19 cellular contexts compared by ENCODE assay signal in genomic region chr9:82584349-82584846, GRCh38.
"Had no signal": no experiment of that assay in that cellular context is flagged by ENCODE, and none has a peak within 500 bp of the region (broad histone marks: within the 10 kb centered on the region; RNA-seq: fewer than 3 reads in every experiment).

No MANE protein-coding gene starts in this region.

- H3K27ac ChIP-seq: cardiac muscle cell, dorsolateral prefrontal cortex, gastroesophageal sphincter, heart right ventricle, prostate gland, upper lobe of left lung had no signal

- H3K36me3 Mint-ChIP-seq: memory B cell; natural killer cell treated with Interleukin-12 subunit alpha and Interleukin-12 subunit beta and Interleukin-15 and Interleukin-18, amount 100 ng/mL, for 72 hours had no signal

- H3K27me3 Mint-ChIP-seq: activated CD4-positive, alpha-beta T cell treated with anti-CD3 and anti-CD28 coated beads, Interleukin-2, amount 10 ng/mL, durations not matched to agents 7 days and 5 days; natural killer cell treated with Interleukin-12 subunit alpha and Interleukin-12 subunit beta and Interleukin-15 and Interleukin-18, amount 100 ng/mL, for 72 hours; stimulated activated naive CD8-positive, alpha-beta T cell treated with anti-CD3 and anti-CD28 coated beads, Interleukin-15, amount 100 ng/mL, for 72 hours had no signal

- H3K27ac Mint-ChIP-seq: activated CD4-positive, alpha-beta T cell treated with anti-CD3 and anti-CD28 coated beads, Interleukin-2, amount 10 ng/mL, durations not matched to agents 7 days and 5 days; memory B cell; natural killer cell treated with Interleukin-12 subunit alpha and Interleukin-12 subunit beta and Interleukin-15 and Interleukin-18, amount 100 ng/mL, for 72 hours; stimulated activated naive CD8-positive, alpha-beta T cell treated with anti-CD3 and anti-CD28 coated beads, Interleukin-15, amount 100 ng/mL, for 72 hours; T-helper 2 cell treated with Interferon-gamma antibody and Interleukin-4, amounts not matched to agents 5 μg/mL and 100 μg/mL, for 36 hours had no signal

- H3K27me3 ChIP-seq: cardiac muscle cell, dorsolateral prefrontal cortex, gastroesophageal sphincter, heart right ventricle, upper lobe of left lung had no signal

- H3K36me3 ChIP-seq: cardiac muscle cell, gastroesophageal sphincter, heart right ventricle, prostate gland, upper lobe of left lung had no signal

- H3K4me2 ChIP-seq: smooth muscle cell had no signal

- H3K4me3 ChIP-seq: cardiac muscle cell, dorsolateral prefrontal cortex, gastroesophageal sphincter, heart right ventricle, prostate gland, smooth muscle cell, upper lobe of left lung had no signal

- ATAC-seq: gastroesophageal sphincter; heart right ventricle; left ventricle myocardium superior; natural killer cell treated with Interleukin-12 subunit alpha and Interleukin-12 subunit beta and Interleukin-15 and Interleukin-18, amount 100 ng/mL, for 72 hours; right cardiac atrium; stimulated activated naive CD8-positive, alpha-beta T cell treated with anti-CD3 and anti-CD28 coated beads, Interleukin-15, amount 100 ng/mL, for 72 hours had no signal

- H3K4me1 Mint-ChIP-seq: activated CD4-positive, alpha-beta T cell treated with anti-CD3 and anti-CD28 coated beads, Interleukin-2, amount 10 ng/mL, durations not matched to agents 7 days and 5 days; memory B cell; stimulated activated naive CD8-positive, alpha-beta T cell treated with anti-CD3 and anti-CD28 coated beads, Interleukin-15, amount 100 ng/mL, for 72 hours had no signal

- H3K4me3 Mint-ChIP-seq: activated CD4-positive, alpha-beta T cell treated with anti-CD3 and anti-CD28 coated beads, Interleukin-2, amount 10 ng/mL, durations not matched to agents 7 days and 5 days; memory B cell; natural killer cell treated with Interleukin-12 subunit alpha and Interleukin-12 subunit beta and Interleukin-15 and Interleukin-18, amount 100 ng/mL, for 72 hours; stimulated activated naive CD8-positive, alpha-beta T cell treated with anti-CD3 and anti-CD28 coated beads, Interleukin-15, amount 100 ng/mL, for 72 hours; T-helper 2 cell treated with Interferon-gamma antibody and Interleukin-4, amounts not matched to agents 5 μg/mL and 100 μg/mL, for 36 hours had no signal

- DNase-seq: activated CD4-positive, alpha-beta T cell treated with anti-CD3 and anti-CD28 coated beads, Interleukin-2, amount 10 ng/mL, durations not matched to agents 7 days and 5 days; activated naive CD4-positive, alpha-beta T cell; activated T-cell treated with anti-CD3 and anti-CD28 coated beads for 4 hours; dorsolateral prefrontal cortex; erythroblast; heart right ventricle; kidney; left ventricle myocardium superior; nucleus accumbens; right cardiac atrium; stimulated activated naive CD8-positive, alpha-beta T cell treated with anti-CD3 and anti-CD28 coated beads, Interleukin-15, amount 100 ng/mL, for 72 hours; upper lobe of left lung had no signal

- H3K9me3 Mint-ChIP-seq: natural killer cell treated with Interleukin-12 subunit alpha and Interleukin-12 subunit beta and Interleukin-15 and Interleukin-18, amount 100 ng/mL, for 72 hours; stimulated activated naive CD8-positive, alpha-beta T cell treated with anti-CD3 and anti-CD28 coated beads, Interleukin-15, amount 100 ng/mL, for 72 hours had no signal

- H3K9me3 ChIP-seq: prostate gland, upper lobe of left lung had no signal

- H3K4me1 ChIP-seq: gastroesophageal sphincter, heart right ventricle, prostate gland, upper lobe of left lung had no signal
